ENCODE assay signal across 8 cellular contexts in the genomic region with DNA sequence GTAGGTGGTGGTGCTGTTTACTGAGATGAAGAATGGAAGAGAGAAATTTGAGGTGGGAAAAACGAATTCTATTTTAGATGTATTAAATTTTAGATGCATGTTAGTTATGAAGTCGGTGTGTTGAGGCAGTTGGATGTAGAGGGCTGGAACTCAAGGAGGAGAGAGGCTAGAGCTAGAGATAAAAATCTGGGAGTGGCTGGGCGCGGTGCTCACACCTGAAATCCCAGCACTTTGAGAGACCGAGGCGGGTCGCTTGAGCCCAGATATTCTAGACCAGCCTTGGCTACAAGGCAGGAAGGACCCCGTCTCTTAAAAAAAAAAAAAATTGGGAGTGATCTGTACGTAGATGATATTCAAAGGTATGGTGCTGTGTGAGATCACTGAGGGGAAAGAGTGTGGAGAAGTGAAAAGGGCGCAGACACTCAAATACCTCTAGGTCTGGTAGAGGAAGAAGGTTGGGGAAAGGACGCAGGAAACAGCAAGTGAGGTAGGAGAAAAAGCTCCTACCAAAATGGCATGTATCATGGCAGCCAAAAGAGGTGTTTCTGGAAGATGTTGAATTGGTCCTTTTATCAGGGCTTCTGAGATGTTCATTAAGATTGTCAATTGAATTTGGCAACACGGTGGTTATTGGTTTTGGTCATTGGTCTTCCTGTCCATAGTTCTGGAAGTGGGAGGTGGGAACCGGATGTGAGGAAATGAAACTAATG. TPM values are rescaled to one million over a fixed set of nuclear protein-coding genes. Genes with fewer than 3 reads are reported as not detected.
DNase-seq lines count a peak whose midpoint lies in the region; ATAC-seq and TF ChIP-seq lines count a peak whose summit lies in the region.

No MANE protein-coding gene starts in this region.

- POLR2A ChIA-PET in CD8-positive, alpha-beta memory T cell (lab: Charles Lee): interaction anchor here (0.6 kb wide), 1 partner anchor 57 kb away, joined by 3 read pairs; no protein-coding TSS in a partner anchor

- H3K36me3 ChIP-seq in CD8-positive, alpha-beta memory T cell (ENCODE audit: insufficient read depth, low read length): no peaks in the 10 kb centered on the region

- H3K9me3 ChIP-seq in CD8-positive, alpha-beta memory T cell (ENCODE audit: low read length): no peaks in the 10 kb centered on the region

- H3K36me3 Mint-ChIP-seq in CD8-positive, alpha-beta memory T cell: peaks cover 0 to 10% (median 1%) of the 10 kb centered on the region in 3 donors
- H3K36me3 Mint-ChIP-seq in nephron (ENCODE audit: low read depth): peaks cover 9% of the 10 kb centered on the region

- no peak for DNase-seq in CD8-positive, alpha-beta memory T cell
- peak; percentile 24 for DNase-seq in NAMALWA (ENCODE audit: low spot score)
- DNase-seq in choroid plexus epithelial cell (ENCODE audit: low read depth): no peak
- no peak for DNase-seq in T1000 (lab: John Stamatoyannopoulos, UW)
- DNase-seq in stimulated activated CD4-positive, alpha-beta T cell treated with anti-CD3 and anti-CD28 coated beads, Interleukin-2, amount 100 ng/mL, for 48 hours: no peak
- no peak for DNase-seq in HuH-7 (ENCODE audit: low spot score)

- peak overlapping the region; percentile 84 for H3K27ac ChIP-seq in CD8-positive, alpha-beta memory T cell (ENCODE audit: low read depth, low read length)

- H3K27me3 Mint-ChIP-seq in CD8-positive, alpha-beta memory T cell: no peaks in the 10 kb centered on the region
- H3K27me3 Mint-ChIP-seq in nephron (ENCODE audit: low read depth): no peaks in the 10 kb centered on the region

- CTCF ChIA-PET in CD8-positive, alpha-beta memory T cell (lab: Charles Lee): no interaction called here

- no peaks in the 10 kb centered on the region for H3K9me3 Mint-ChIP-seq in CD8-positive, alpha-beta memory T cell
- H3K9me3 Mint-ChIP-seq in nephron: no peaks in the 10 kb centered on the region

- no peaks in the 10 kb centered on the region for H3K27me3 ChIP-seq in CD8-positive, alpha-beta memory T cell (ENCODE audit: insufficient read depth, low read length, poor library complexity, severe bottlenecking)

- H3K4me1 ChIP-seq in CD8-positive, alpha-beta memory T cell (ENCODE audit: insufficient read depth, low read length): peaks cover 18% of the 10 kb centered on the region

- TF ChIP-seq CTCF in choroid plexus epithelial cell (conservative IDR thresholded peaks at IDR 0.05; ENCODE audit: low read depth, low read length) (no peak), nephron (IDR thresholded peaks at IDR 0.05; ENCODE audit: unreplicated experiment in 3 of 3) (no peak)

- H3K27ac Mint-ChIP-seq in CD8-positive, alpha-beta memory T cell: peak overlapping the region; percentile 74 to 96 (median 88)
- H3K27ac Mint-ChIP-seq in nephron: peak overlapping the region; percentile 65 to 80 (median 70)

- ATAC-seq in HG02884 (IDR thresholded peaks at IDR 0.05; ENCODE audit: unreplicated experiment): no peak

- peak overlapping the region; percentile 85 for H3K4me3 ChIP-seq in CD8-positive, alpha-beta memory T cell (ENCODE audit: low read length)
- H3K4me3 ChIP-seq in choroid plexus epithelial cell (ENCODE audit: low read depth, low read length): peak overlapping the region; percentile 87

- H3K4me1 Mint-ChIP-seq in CD8-positive, alpha-beta memory T cell: peaks cover 46 to 61% (median 57%) of the 10 kb centered on the region in 3 donors
- peaks cover 50% of the 10 kb centered on the region for H3K4me1 Mint-ChIP-seq in nephron

- H3K4me3 Mint-ChIP-seq in CD8-positive, alpha-beta memory T cell: peak overlapping the region; percentile 96 to 99 (median 98)
- H3K4me3 Mint-ChIP-seq in nephron: peak overlapping the region; percentile 85 to 87 (median 86)

RNA-seq across cellular contexts. Expression of a gene that starts 1.8 kb away (rescaled TPM):
- total RNA-seq in CD8-positive, alpha-beta memory T cell: 10 to 100 TPM; 30.5 to 31.6 TPM
- polyA plus RNA-seq in CD8-positive, alpha-beta memory T cell: 5.7 TPM
